In the genomic region with DNA sequence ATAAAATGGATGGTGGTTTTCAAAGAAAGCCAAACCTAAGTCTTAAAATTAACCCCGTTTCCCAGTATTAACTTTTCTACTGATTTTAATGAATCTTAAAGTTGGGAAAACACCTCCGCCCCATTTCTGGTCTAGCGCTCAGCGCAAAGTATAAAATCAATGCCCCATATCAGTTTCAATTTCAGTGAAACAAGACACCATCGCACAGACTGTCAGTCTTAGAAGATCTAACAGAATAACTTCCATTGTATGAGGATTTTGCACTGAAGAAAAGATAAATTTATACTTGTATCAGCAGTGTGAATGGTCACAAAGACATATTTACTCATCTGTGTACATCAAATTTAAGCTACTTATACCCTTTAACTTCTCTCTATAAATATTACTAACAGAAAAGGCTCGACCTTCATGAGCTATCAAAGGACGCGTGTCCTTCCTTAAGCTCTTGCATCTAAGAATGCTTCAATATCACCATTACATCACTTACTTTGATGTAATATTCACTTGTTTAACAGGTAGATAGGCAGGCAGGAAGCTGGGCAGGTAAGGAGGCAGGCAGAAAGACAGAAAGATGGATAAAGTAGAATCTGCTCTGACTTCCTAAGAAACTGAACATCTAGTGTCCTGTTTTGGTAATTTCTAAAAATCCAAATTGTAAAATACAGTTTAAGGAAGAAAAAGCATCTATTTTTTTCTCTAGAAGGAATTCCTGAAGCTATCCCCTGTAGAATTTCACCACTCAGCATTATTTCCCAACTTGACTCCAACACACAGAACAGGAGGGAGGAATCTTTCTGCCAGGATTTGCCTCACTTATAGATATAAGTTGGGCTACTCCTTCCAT, we compare ENCODE assay signal across 9 cellular contexts.
DNase-seq lines count a peak whose midpoint lies in the region; ATAC-seq and TF ChIP-seq lines count a peak whose summit lies in the region.
"Had no signal": no experiment of that assay in that cellular context is flagged by ENCODE, and none has a peak within 500 bp of the region (broad histone marks: within the 10 kb centered on the region; RNA-seq: fewer than 3 reads in every experiment).

No MANE protein-coding gene starts in this region.

- H3K27ac ChIP-seq in cingulate gyrus (ENCODE audit: low read depth, low read length) = peak overlapping the region; percentile 97

- ATAC-seq in Right ventricle myocardium superior (ENCODE audit: poor library complexity) = peak; percentile 36
- no peak for ATAC-seq in Right ventricle myocardium inferior

- peak overlapping the region; percentile 28 to 45 (median 32) for H3K4me3 Mint-ChIP-seq in nephron

- no peaks in the 10 kb centered on the region for H3K9me3 Mint-ChIP-seq in nephron

- H3K27ac Mint-ChIP-seq in nephron = peak overlapping the region; percentile 85 to 98 (median 88)

- intact Hi-C loops in Right ventricle myocardium superior (cut with DNase I) (no loop called here), Right ventricle myocardium inferior (cut with DNase I) (loop anchor here (5.0 kb wide), 5 partner anchors 63 to 372 kb away; partner anchors contain the start of gene TCF4)

- TF ChIP-seq CTCF in nephron (IDR thresholded peaks at IDR 0.05; ENCODE audit: unreplicated experiment in 3 of 3) = no peak
- no peak for TF ChIP-seq CTCF in GM13976 (IDR thresholded peaks at IDR 0.05; ENCODE audit: borderline replicate concordance, control extremely low read depth, extremely low read depth, insufficient read depth, missing control alignments)

- H3K27me3 Mint-ChIP-seq in nephron (ENCODE audit: low read depth) = no peaks in the 10 kb centered on the region

- DNase-seq in Right ventricle myocardium superior (no peak), Right ventricle myocardium inferior (ENCODE audit: missing footprints) (no peak), midbrain (lab: John Stamatoyannopoulos, UW) (no peak), GM13976 (ENCODE audit: low spot score) (no peak), ecto neural progenitor cell (ENCODE audit: low spot score) (no peak), HuH-7 (ENCODE audit: low spot score) (no peak)
- DNase-seq: activated effector memory CD4-positive, alpha-beta T cell treated with anti-CD3 and anti-CD28 coated beads, Interleukin-2, amount 50 U/mL, for 16 hours had no signal

- H3K36me3 Mint-ChIP-seq in nephron (ENCODE audit: low read depth) = no peaks in the 10 kb centered on the region

- in situ Hi-C loops in GM13976 (cut with MboI; ENCODE audit: low sequenced_read_pairs, unreplicated experiment) = loop anchor here (10.0 to 25.0 kb wide), 2 partner anchors 382 to 1170 kb away; no protein-coding TSS in a partner anchor

- peaks cover 80% of the 10 kb centered on the region for H3K4me1 Mint-ChIP-seq in nephron
